In the genomic region with DNA sequence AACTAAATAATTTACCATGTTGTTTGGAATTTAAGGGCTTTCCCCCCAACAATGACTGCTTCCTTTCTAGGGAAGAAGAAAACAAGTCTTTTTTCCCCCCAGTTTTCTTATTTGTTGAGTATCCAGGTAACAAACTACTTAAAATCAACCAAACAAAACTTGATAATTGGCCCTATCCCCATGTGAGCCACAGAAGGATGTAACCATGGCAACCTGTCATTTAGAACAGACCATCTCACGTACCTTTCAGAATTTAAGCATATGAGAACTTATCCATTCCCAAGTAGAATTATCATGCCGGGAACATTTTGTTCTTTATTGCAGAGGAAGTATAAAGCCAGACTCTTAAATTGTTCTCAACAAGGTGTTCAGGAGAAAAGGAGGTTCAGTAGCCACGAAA, we compare ENCODE assay signal across 20 cellular contexts.
"Had no signal": no experiment of that assay in that cellular context is flagged by ENCODE, and none has a peak within 500 bp of the region (broad histone marks: within the 10 kb centered on the region; RNA-seq: fewer than 3 reads in every experiment).

No MANE protein-coding gene starts in this region.

- DNase-seq: activated CD4-positive, alpha-beta T cell treated with anti-CD3 and anti-CD28 coated beads for 48 hours; activated CD8-positive, alpha-beta T cell treated with anti-CD3 and anti-CD28 coated beads for 36 hours; activated gamma-delta T cell; activated T-cell treated with anti-CD3 and anti-CD28 coated beads, Interleukin-2, amount 50 U/mL, for 48 hours; amniotic stem cell; effector CD8-positive, alpha-beta T cell; foreskin melanocyte; mesenchymal stem cell; right cardiac atrium; stimulated activated CD4-positive, alpha-beta T cell treated with anti-CD3 and anti-CD28 coated beads, Interleukin-4, amount 100 ng/mL, for 4 hours; stimulated activated CD8-positive, alpha-beta memory T cell treated with anti-CD3 and anti-CD28 coated beads, Interleukin-4, amount 100 ng/mL, for 48 hours; stimulated activated naive CD4-positive, alpha-beta T cell treated with Interleukin-2 at 50 U/mL for 16 hours; substantia nigra; WERI-Rb-1 had no signal

- H3K4me3 Mint-ChIP-seq: activated CD8-positive, alpha-beta T cell treated with anti-CD3 and anti-CD28 coated beads for 36 hours; natural killer cell treated with Interleukin-12 subunit alpha and Interleukin-12 subunit beta and Interleukin-15 and Interleukin-18, amount 100 ng/mL, for 72 hours; type B pancreatic cell had no signal

- H3K27ac Mint-ChIP-seq: activated CD8-positive, alpha-beta T cell treated with anti-CD3 and anti-CD28 coated beads for 36 hours; activated naive CD4-positive, alpha-beta T cell treated with anti-CD3 and anti-CD28 coated beads, Interleukin-2, amount 50 U/mL, for 72 hours; natural killer cell treated with Interleukin-12 subunit alpha and Interleukin-12 subunit beta and Interleukin-15 and Interleukin-18, amount 100 ng/mL, for 72 hours; type B pancreatic cell had no signal

- H3K36me3 ChIP-seq: prostate gland, WERI-Rb-1 had no signal

- H3K27ac ChIP-seq: prostate gland, skin epidermis, WERI-Rb-1 had no signal

- H3K9me3 ChIP-seq: prostate gland had no signal

- ATAC-seq: activated CD8-positive, alpha-beta T cell treated with anti-CD3 and anti-CD28 coated beads for 36 hours; activated naive CD4-positive, alpha-beta T cell treated with anti-CD3 and anti-CD28 coated beads, Interleukin-2, amount 50 U/mL, for 72 hours; natural killer cell treated with Interleukin-12 subunit alpha and Interleukin-12 subunit beta and Interleukin-15 and Interleukin-18, amount 100 ng/mL, for 72 hours; right cardiac atrium had no signal

- H3K4me3 ChIP-seq: prostate gland, skin epidermis had no signal

- H3K9me3 Mint-ChIP-seq: activated CD8-positive, alpha-beta T cell treated with anti-CD3 and anti-CD28 coated beads for 36 hours; brain; type B pancreatic cell had no signal

- H3K4me1 ChIP-seq: prostate gland had no signal

- H3K27me3 Mint-ChIP-seq: activated CD8-positive, alpha-beta T cell treated with anti-CD3 and anti-CD28 coated beads for 36 hours; natural killer cell treated with Interleukin-12 subunit alpha and Interleukin-12 subunit beta and Interleukin-15 and Interleukin-18, amount 100 ng/mL, for 72 hours; type B pancreatic cell had no signal

- H3K36me3 Mint-ChIP-seq: activated naive CD4-positive, alpha-beta T cell treated with anti-CD3 and anti-CD28 coated beads, Interleukin-2, amount 50 U/mL, for 72 hours; brain; natural killer cell treated with Interleukin-12 subunit alpha and Interleukin-12 subunit beta and Interleukin-15 and Interleukin-18, amount 100 ng/mL, for 72 hours; type B pancreatic cell had no signal
